Comparison of ENCODE assay signal across 22 cellular contexts in genomic region chr13:22455036-22455435, GRCh38.
"Had no signal": no experiment of that assay in that cellular context is flagged by ENCODE, and none has a peak within 500 bp of the region (broad histone marks: within the 10 kb centered on the region; RNA-seq: fewer than 3 reads in every experiment).

No MANE protein-coding gene starts in this region.

- H3K27me3 ChIP-seq: cardiac muscle cell, gastrocnemius medialis, heart left ventricle, pancreas, tibial artery, uterus had no signal

- H3K27ac ChIP-seq: cardiac muscle cell, dorsolateral prefrontal cortex, gastrocnemius medialis, heart left ventricle, lower lobe of right lung, pancreas, tibial artery, uterus had no signal

- H3K27me3 Mint-ChIP-seq: naive B cell had no signal

- H3K9me3 Mint-ChIP-seq: activated T-helper 2 cell treated with anti-CD3 and anti-CD28 coated beads, Interferon-gamma antibody, Interleukin-2, Interleukin-4, amounts not matched to agents 10 μg/mL and 5 μg/mL and 100 μg/mL, durations not matched to agents 14 hours and 24 hours and 36 hours; naive B cell had no signal

- DNase-seq: activated CD4-positive, CD25-positive, alpha-beta regulatory T cell treated with anti-CD3 and anti-CD28 coated beads, Interleukin-2, amount 50 U/mL, for 72 hours; activated naive CD4-positive, alpha-beta T cell treated with anti-CD3 and anti-CD28 coated beads, Interleukin-2, amount 50 U/mL, for 16 hours; dorsolateral prefrontal cortex; erythroblast; gastrocnemius medialis; heart left ventricle; left cardiac atrium; lower lobe of right lung; midbrain; naive B cell; pancreas; retina; stimulated activated CD4-positive, alpha-beta T cell treated with anti-CD3 and anti-CD28 coated beads, Interleukin-15, amount 100 ng/mL, for 24 hours; stimulated activated CD4-positive, alpha-beta T cell treated with anti-CD3 and anti-CD28 coated beads, Interleukin-4, amount 100 ng/mL, for 24 hours; stimulated activated naive CD4-positive, alpha-beta T cell; T1000; tibial artery; uterus had no signal

- H3K4me1 Mint-ChIP-seq: naive B cell had no signal

- FAIRE-seq: astrocyte, pancreas had no signal

- H3K4me3 ChIP-seq: cardiac muscle cell, dorsolateral prefrontal cortex, gastrocnemius medialis, heart left ventricle, lower lobe of right lung, pancreas, tibial artery, uterus had no signal

- H3K9me3 ChIP-seq: gastrocnemius medialis, lower lobe of right lung, pancreas, tibial artery, uterus had no signal

- H3K36me3 ChIP-seq: cardiac muscle cell, gastrocnemius medialis, heart left ventricle, lower lobe of right lung, pancreas, tibial artery, uterus had no signal

- H3K36me3 Mint-ChIP-seq: naive B cell had no signal

- H3K4me1 ChIP-seq: lower lobe of right lung, pancreas, uterus had no signal

- H3K27ac Mint-ChIP-seq: activated T-helper 2 cell treated with anti-CD3 and anti-CD28 coated beads, Interferon-gamma antibody, Interleukin-2, Interleukin-4, amounts not matched to agents 10 μg/mL and 5 μg/mL and 100 μg/mL, durations not matched to agents 14 hours and 24 hours and 36 hours; endodermal cell; naive B cell had no signal

- H3K4me3 Mint-ChIP-seq: endodermal cell, naive B cell had no signal
